19 cellular contexts compared by ENCODE assay signal in genomic region chr12:95181103-95181502, GRCh38.
"Had no signal": no experiment of that assay in that cellular context is flagged by ENCODE, and none has a peak within 500 bp of the region (broad histone marks: within the 10 kb centered on the region; RNA-seq: fewer than 3 reads in every experiment).

No MANE protein-coding gene starts in this region.

- H3K27ac ChIP-seq: epithelial cell of prostate, esophagus muscularis mucosa, gastroesophageal sphincter, neutrophil, psoas muscle, right lobe of liver, spleen, testis, tibial nerve had no signal

- H3K4me3 ChIP-seq: esophagus muscularis mucosa, gastroesophageal sphincter, psoas muscle, right lobe of liver, spleen, testis, tibial nerve had no signal

- H3K36me3 ChIP-seq: esophagus muscularis mucosa, neutrophil, right lobe of liver, spleen, tibial nerve had no signal

- H3K27me3 ChIP-seq: esophagus muscularis mucosa, gastroesophageal sphincter, neutrophil, right lobe of liver, spleen, testis, tibial nerve had no signal

- H3K4me1 ChIP-seq: psoas muscle, right lobe of liver, spleen, tibial nerve had no signal

- H3K4me1 Mint-ChIP-seq: naive thymus-derived CD4-positive, alpha-beta T cell; stimulated activated naive CD8-positive, alpha-beta T cell treated with anti-CD3 and anti-CD28 coated beads, Interleukin-15, amount 100 ng/mL, for 72 hours had no signal

- H3K9me3 Mint-ChIP-seq: dendritic cell treated with granulocyte-macrophage colony-stimulating factor and Interleukin-4, amounts not matched to agents 40 ng/mL and 50 ng/mL, for 4 days; effector memory CD8-positive, alpha-beta T cell; naive thymus-derived CD4-positive, alpha-beta T cell; stimulated activated naive B cell treated with anti-CD40 and anti-IgM and Interleukin-4, amounts not matched to agents 10 μg/mL and 1 μg/mL and 100 μg/mL, for 72 hours; stimulated activated naive CD8-positive, alpha-beta T cell treated with anti-CD3 and anti-CD28 coated beads, Interleukin-15, amount 100 ng/mL, for 72 hours had no signal

- H3K4me3 Mint-ChIP-seq: dendritic cell treated with granulocyte-macrophage colony-stimulating factor and Interleukin-4, amounts not matched to agents 40 ng/mL and 50 ng/mL, for 4 days; effector memory CD8-positive, alpha-beta T cell; naive thymus-derived CD4-positive, alpha-beta T cell; stimulated activated naive B cell treated with anti-CD40 and anti-IgM and Interleukin-4, amounts not matched to agents 10 μg/mL and 1 μg/mL and 100 μg/mL, for 72 hours; stimulated activated naive CD8-positive, alpha-beta T cell treated with anti-CD3 and anti-CD28 coated beads, Interleukin-15, amount 100 ng/mL, for 72 hours had no signal

- H3K27me3 Mint-ChIP-seq: dendritic cell treated with granulocyte-macrophage colony-stimulating factor and Interleukin-4, amounts not matched to agents 40 ng/mL and 50 ng/mL, for 4 days; effector memory CD8-positive, alpha-beta T cell; stimulated activated naive B cell treated with anti-CD40 and anti-IgM and Interleukin-4, amounts not matched to agents 10 μg/mL and 1 μg/mL and 100 μg/mL, for 72 hours; stimulated activated naive CD8-positive, alpha-beta T cell treated with anti-CD3 and anti-CD28 coated beads, Interleukin-15, amount 100 ng/mL, for 72 hours had no signal

- H3K27ac Mint-ChIP-seq: dendritic cell treated with granulocyte-macrophage colony-stimulating factor and Interleukin-4, amounts not matched to agents 40 ng/mL and 50 ng/mL, for 4 days; naive thymus-derived CD4-positive, alpha-beta T cell; stimulated activated naive B cell treated with anti-CD40 and anti-IgM and Interleukin-4, amounts not matched to agents 10 μg/mL and 1 μg/mL and 100 μg/mL, for 72 hours; stimulated activated naive CD8-positive, alpha-beta T cell treated with anti-CD3 and anti-CD28 coated beads, Interleukin-15, amount 100 ng/mL, for 72 hours had no signal

- DNase-seq: effector memory CD8-positive, alpha-beta T cell; kidney glomerular epithelial cell; mesendoderm; naive thymus-derived CD4-positive, alpha-beta T cell; psoas muscle; retina; right lobe of liver; spleen; stimulated activated CD4-positive, alpha-beta T cell treated with anti-CD3 and anti-CD28 coated beads, Interleukin-2, amount 100 ng/mL, for 24 hours; stimulated activated CD4-positive, alpha-beta T cell treated with anti-CD3 and anti-CD28 coated beads, Interleukin-4, amount 100 ng/mL, for 4 hours; stimulated activated naive B cell treated with anti-CD40 and anti-IgM and Interleukin-4, amounts not matched to agents 10 μg/mL and 1 μg/mL and 100 μg/mL, for 72 hours; stimulated activated naive CD8-positive, alpha-beta T cell treated with anti-CD3 and anti-CD28 coated beads, Interleukin-15, amount 100 ng/mL, for 72 hours; testis had no signal

- H3K36me3 Mint-ChIP-seq: naive thymus-derived CD4-positive, alpha-beta T cell; stimulated activated naive B cell treated with anti-CD40 and anti-IgM and Interleukin-4, amounts not matched to agents 10 μg/mL and 1 μg/mL and 100 μg/mL, for 72 hours had no signal

- H3K9me3 ChIP-seq: esophagus muscularis mucosa, gastroesophageal sphincter, neutrophil, psoas muscle, right lobe of liver, spleen, testis, tibial nerve had no signal
